24 cellular contexts compared by ENCODE assay signal in the genomic region with DNA sequence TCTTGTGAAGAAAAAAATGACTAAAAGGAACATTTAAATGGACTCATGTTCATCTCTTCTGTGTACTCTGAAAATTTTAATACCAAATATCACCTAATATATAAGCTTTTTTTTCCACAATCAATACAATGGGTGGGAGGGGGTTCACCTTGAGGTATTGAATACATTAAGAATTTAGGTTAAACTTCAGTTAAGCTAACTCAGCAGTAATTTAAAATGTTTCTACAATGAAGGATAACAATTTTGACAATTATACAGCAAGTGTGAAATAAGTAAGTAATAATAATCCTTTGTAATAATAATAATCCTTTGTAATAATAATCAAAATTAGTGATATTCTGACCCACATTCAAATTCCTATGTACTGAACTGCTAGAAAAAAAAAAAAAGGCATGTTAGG.
DNase-seq lines count a peak whose midpoint lies in the region; ATAC-seq, FAIRE-seq and TF ChIP-seq lines count a peak whose summit lies in the region.
"Had no signal": no experiment of that assay in that cellular context is flagged by ENCODE, and none has a peak within 500 bp of the region (broad histone marks: within the 10 kb centered on the region; RNA-seq: fewer than 3 reads in every experiment).

No MANE protein-coding gene starts in this region.

- POLR2A ChIA-PET in HepG2 (lab: Yijun Ruan, JAX) = no interaction called here
- POLR2A ChIA-PET in K562 (lab: Yijun Ruan, JAX) = interaction anchor here (1.2 kb wide), 1 partner anchor 9 kb away, joined by 4 read pairs; no protein-coding TSS in a partner anchor
- POLR2A ChIA-PET in HEK293T (lab: Yijun Ruan, JAX) = no interaction called here

- no peaks in the 10 kb centered on the region for H4K20me1 ChIP-seq in HepG2 (ENCODE audit: insufficient read depth, low read length)
- no peaks in the 10 kb centered on the region for H4K20me1 ChIP-seq in K562 (replicated peaks; ENCODE audit: control insufficient read depth, insufficient read depth, low read length)
- H4K20me1 ChIP-seq: BLaER1 had no signal

- H3K36me3 ChIP-seq in HepG2 (replicated peaks in 1 of 2; ENCODE audit: control insufficient read depth in 1 of 2, insufficient read depth in 2 of 2, low read length in 2 of 2) (no peaks in the 10 kb centered on the region), right lobe of liver (no peaks in the 10 kb centered on the region), K562 (ENCODE audit: control insufficient read depth, insufficient read depth, low read length) (no peaks in the 10 kb centered on the region)
- H3K36me3 ChIP-seq: BE2C, BLaER1 had no signal

- DNase-seq in HepG2 (ENCODE audit: low spot score) = no peak
- DNase-seq in right lobe of liver = no peak
- no peak for DNase-seq in K562 (ENCODE audit: extremely low read depth in 1 of 4, low spot score in 3 of 4)
- no peak for DNase-seq in activated CD4-positive, alpha-beta T cell treated with anti-CD3 and anti-CD28 coated beads, Interleukin-2, amount 50 U/mL, for 4 hours
- no peak for DNase-seq in HEK293T (ENCODE audit: extremely low spot score)
- DNase-seq: ACHN; BE2C; C1 segment of cervical spinal cord; CD4-positive, alpha-beta memory T cell; CD4-positive, CD25-positive, alpha-beta regulatory T cell; CD8-positive, alpha-beta memory T cell; COR-L47; DMS 273 treated with DMSO at 0.1 percent for 48 hours; DMS153; DMS53; DMS79; DND-41; EL; GDM1 had no signal

- in situ Hi-C loops in HepG2 (cut with HindIII; ENCODE audit: extremely low pct_ligation_motif_present, low pct_unique_long_range_greater_than_20kb) = no loop called here
- in situ Hi-C loops in K562 (cut with MboI) = no loop called here

- BruUV-seq in HepG2 (replicated peaks; lab: Mats Ljungman, UMichigan) (no TSS peak), K562 (replicated peaks; lab: Mats Ljungman, UMichigan) (no TSS peak)

- CTCF ChIA-PET in HepG2 (lab: Yijun Ruan, JAX; ENCODE audit: low intra/inter-chr PET ratio, low total read pairs) = no interaction called here
- CTCF ChIA-PET in K562 (lab: Yijun Ruan, JAX; ENCODE audit: low intra/inter-chr PET ratio) = no interaction called here
- CTCF ChIA-PET in HEK293T (lab: Yijun Ruan, JAX) = interaction anchor here (0.6 kb wide), 1 partner anchor 576 kb away, joined by 3 read pairs; no protein-coding TSS in a partner anchor

- H3K4me3 ChIP-seq in HepG2 (replicated peaks in 1 of 3; ENCODE audit: insufficient read depth in 1 of 3, low read depth in 2 of 3, low read length in 3 of 3) = no peak overlapping the region
- no peak overlapping the region for H3K4me3 ChIP-seq in right lobe of liver
- H3K4me3 ChIP-seq in K562 = no peak overlapping the region
- H3K4me3 ChIP-seq: BLaER1, GM12878 had no signal

- no peak overlapping the region for H3K4me2 ChIP-seq in HepG2 (ENCODE audit: low read depth, low read length)
- no peak overlapping the region for H3K4me2 ChIP-seq in K562 (ENCODE audit: insufficient read depth, low read length)
- H3K4me2 ChIP-seq: BLaER1 had no signal

- H3K27ac ChIP-seq in HepG2 (ENCODE audit: extremely low read length, insufficient read depth, low read length) (no peak overlapping the region), right lobe of liver (no peak overlapping the region), K562 (ENCODE audit: extremely low read depth, low read depth, low read length) (no peak overlapping the region)
- H3K27ac ChIP-seq: 22Rv1, BLaER1 had no signal

- peaks cover 3% of the 10 kb centered on the region; the same call in 1 of the 2 replicates for H3K9me3 ChIP-seq in HepG2 (ENCODE audit: low read length)
- no peaks in the 10 kb centered on the region for H3K9me3 ChIP-seq in right lobe of liver
- H3K9me3 ChIP-seq in K562 (replicated peaks; ENCODE audit: control insufficient read depth, insufficient read depth, low read depth, low read length) = no peaks in the 10 kb centered on the region
- H3K9me3 ChIP-seq: BE2C, BLaER1 had no signal

- H3K9me1 ChIP-seq in K562 (ENCODE audit: control insufficient read depth, insufficient read depth, low read length) = no peaks in the 10 kb centered on the region

- TF ChIP-seq POLR2A in HepG2 (IDR thresholded peaks at IDR 0.05; ENCODE audit: insufficient read depth in 1 of 2, low read depth in 2 of 2, low read length in 2 of 2) = no peak
- TF ChIP-seq POLR2A in right lobe of liver (IDR thresholded peaks at IDR 0.05) = no peak
- TF ChIP-seq POLR2A in K562 (conservative IDR thresholded peaks at IDR 0.05) = no peak

- H3K79me2 ChIP-seq in HepG2 (ENCODE audit: insufficient read depth, low read length) = no peaks in the 10 kb centered on the region
- no peaks in the 10 kb centered on the region for H3K79me2 ChIP-seq in K562 (ENCODE audit: control insufficient read depth, insufficient read depth, low read length)

- H3K9ac ChIP-seq in HepG2 (ENCODE audit: insufficient read depth, low read depth, low read length) (no peak overlapping the region), K562 (ENCODE audit: insufficient read depth in 1 of 2, low read depth in 2 of 2, low read length in 2 of 2) (no peak overlapping the region)
- H3K9ac ChIP-seq: BLaER1 had no signal

- TF ChIP-seq CTCF in HepG2 (CRISPR knock-in tag; IDR thresholded peaks at IDR 0.05) (no peak), right lobe of liver (IDR thresholded peaks at IDR 0.05) (no peak), K562 (IDR thresholded peaks at IDR 0.05 in 2 of 3, conservative IDR thresholded peaks at IDR 0.05 in 1 of 3; ENCODE audit: insufficient read depth in 2 of 3, low read depth in 1 of 3, low read length in 3 of 3) (no peak)

- no peaks in the 10 kb centered on the region for H3K27me3 ChIP-seq in HepG2 (ENCODE audit: control insufficient read depth in 1 of 2, insufficient read depth in 2 of 2, low read length in 2 of 2)
- H3K27me3 ChIP-seq in right lobe of liver = no peaks in the 10 kb centered on the region
- no peaks in the 10 kb centered on the region for H3K27me3 ChIP-seq in K562 (ENCODE audit: control insufficient read depth in 2 of 2, insufficient read depth in 2 of 2, low read length in 2 of 2)
- H3K27me3 ChIP-seq: BE2C, BLaER1 had no signal

- FAIRE-seq in HepG2 (lab: Jason Lieb, UNC) (no peak), K562 (lab: Jason Lieb, UNC) (no peak)
- FAIRE-seq: GM12878, GM12892, GM18507 had no signal

- H3K4me1 ChIP-seq in HepG2 (ENCODE audit: insufficient read depth, low read length) (no peaks in the 10 kb centered on the region), right lobe of liver (no peaks in the 10 kb centered on the region), K562 (replicated peaks in 1 of 2; ENCODE audit: control insufficient read depth in 2 of 2, insufficient read depth in 2 of 2, low read length in 2 of 2) (no peaks in the 10 kb centered on the region)
- H3K4me1 ChIP-seq: BLaER1 had no signal

- TF ChIP-seq RAD21 in HepG2 (CRISPR knock-in tag; IDR thresholded peaks at IDR 0.05) (no peak), K562 (CRISPR knock-in tag; conservative IDR thresholded peaks at IDR 0.05 in 1 of 2, IDR thresholded peaks at IDR 0.05 in 1 of 2) (no peak)

- H2AFZ ChIP-seq in HepG2 (ENCODE audit: low read length) = no peak overlapping the region
- no peak overlapping the region for H2AFZ ChIP-seq in K562 (ENCODE audit: low read depth, low read length)

- no peak for TF ChIP-seq EP300 in HepG2 (IDR thresholded peaks at IDR 0.05; ENCODE audit: low read depth in 2 of 2, low read length in 2 of 2)
- TF ChIP-seq EP300 in HepG2 (CRISPR knock-in tag; IDR thresholded peaks at IDR 0.05; ENCODE audit: borderline replicate concordance) = no peak
- TF ChIP-seq EP300 in K562 (IDR thresholded peaks at IDR 0.05; ENCODE audit: low read length) = no peak

- no peak for ATAC-seq in HepG2
- no peak for ATAC-seq in right lobe of liver
- ATAC-seq in K562 = no peak
- ATAC-seq: GM12878 had no signal

- intact Hi-C loops in HepG2 (cut with micrococcal nuclease; ENCODE audit: unreplicated experiment) = no loop called here
- intact Hi-C loops in right lobe of liver (cut with DNase I) = no loop called here
- intact Hi-C loops in K562 (cut with micrococcal nuclease) = no loop called here

TF ChIP-seq in HepG2, 621 proteins besides CTCF, POLR2A, EP300 and RAD21:
- TF ChIP-seq MAFF (IDR thresholded peaks at IDR 0.05; ENCODE audit: low read depth, low read length) = peak; percentile 77
- no peak for TF ChIP-seq SP140L (CRISPR knock-in tag; IDR thresholded peaks at IDR 0.05; ENCODE audit: borderline replicate concordance)
- no peak for TF ChIP-seq SP1 (IDR thresholded peaks at IDR 0.05)
- TF ChIP-seq SP1 (CRISPR knock-in tag; IDR thresholded peaks at IDR 0.05) = no peak
- TF ChIP-seq MAFK (conservative IDR thresholded peaks at IDR 0.05 in 1 of 2, IDR thresholded peaks at IDR 0.05 in 1 of 2; ENCODE audit: low read length in 2 of 2) = peak; percentile 52 to 87; a peak in 3 of 4 replicates
- TF ChIP-seq TBP (CRISPR knock-in tag; IDR thresholded peaks at IDR 0.05) = no peak
- TF ChIP-seq ZNF564 (CRISPR knock-in tag; IDR thresholded peaks at IDR 0.05) = no peak

TF ChIP-seq in K562, 482 proteins besides CTCF, POLR2A, EP300 and RAD21 (continues in another document):
- TF ChIP-seq MAFK (IDR thresholded peaks at IDR 0.05; ENCODE audit: low read length) = peak; percentile 42; the same call in 1 of the 2 replicates
- peak; percentile 21; the same call in 1 of the 2 replicates for TF ChIP-seq MAFF (IDR thresholded peaks at IDR 0.05; ENCODE audit: low read length)
- TF ChIP-seq, protein P1, sequence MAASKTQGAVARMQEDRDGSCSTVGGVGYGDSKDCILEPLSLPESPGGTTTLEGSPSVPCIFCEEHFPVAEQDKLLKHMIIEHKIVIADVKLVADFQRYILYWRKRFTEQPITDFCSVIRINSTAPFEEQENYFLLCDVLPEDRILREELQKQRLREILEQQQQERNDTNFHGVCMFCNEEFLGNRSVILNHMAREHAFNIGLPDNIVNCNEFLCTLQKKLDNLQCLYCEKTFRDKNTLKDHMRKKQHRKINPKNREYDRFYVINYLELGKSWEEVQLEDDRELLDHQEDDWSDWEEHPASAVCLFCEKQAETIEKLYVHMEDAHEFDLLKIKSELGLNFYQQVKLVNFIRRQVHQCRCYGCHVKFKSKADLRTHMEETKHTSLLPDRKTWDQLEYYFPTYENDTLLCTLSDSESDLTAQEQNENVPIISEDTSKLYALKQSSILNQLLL (CRISPR knock-in tag; IDR thresholded peaks at IDR 0.05; ENCODE audit: borderline replicate concordance) = no peak

TF ChIP-seq in HEK293T, 16 proteins besides CTCF, POLR2A, EP300 and RAD21:
- TF ChIP-seq L3MBTL2 (conservative IDR thresholded peaks at IDR 0.05) (no peak), FOXK2 (IDR thresholded peaks at IDR 0.05) (no peak), CTBP1 (IDR thresholded peaks at IDR 0.05; ENCODE audit: borderline replicate concordance) (no peak)
